Comparison of ENCODE assay signal across 22 cellular contexts in the genomic region with DNA sequence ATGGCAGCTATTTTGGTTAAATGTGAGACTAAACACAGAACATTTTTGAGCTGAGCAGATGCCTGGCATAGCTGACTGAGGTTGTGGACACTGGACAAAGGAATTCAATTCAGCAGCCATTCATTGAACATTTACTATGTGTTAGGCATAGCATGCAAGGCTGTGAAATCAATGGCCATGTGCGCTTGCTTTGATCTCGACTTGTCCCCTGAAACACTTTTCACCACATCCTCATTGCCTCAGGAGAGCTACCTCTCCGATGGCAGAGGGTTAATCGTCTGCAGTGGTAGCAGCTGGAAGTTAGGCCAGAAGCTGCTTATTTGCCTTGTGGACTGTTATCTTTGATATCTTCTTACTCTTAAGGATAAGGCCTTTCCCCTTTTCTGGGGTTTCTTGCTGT.
DNase-seq lines count a peak whose midpoint lies in the region; ATAC-seq and TF ChIP-seq lines count a peak whose summit lies in the region.
"Had no signal": no experiment of that assay in that cellular context is flagged by ENCODE, and none has a peak within 500 bp of the region (broad histone marks: within the 10 kb centered on the region; RNA-seq: fewer than 3 reads in every experiment).

No MANE protein-coding gene starts in this region.

- peaks cover 36% of the 10 kb centered on the region for H3K4me1 ChIP-seq in BLaER1
- H3K4me1 ChIP-seq: SJCRH30 had no signal

- TF ChIP-seq CTCF in WERI-Rb-1 (IDR thresholded peaks at IDR 0.05; ENCODE audit: low read depth, low read length) (no peak), GM20000 (IDR thresholded peaks at IDR 0.05; ENCODE audit: extremely low read depth, missing control alignments) (no peak)

- ATAC-seq in GM21825 (IDR thresholded peaks at IDR 0.05; ENCODE audit: unreplicated experiment), result no peak
- ATAC-seq in GM19023 (IDR thresholded peaks at IDR 0.05; ENCODE audit: unreplicated experiment), result no peak
- ATAC-seq: HCT116 had no signal

- peaks cover 96% of the 10 kb centered on the region for H4K20me1 ChIP-seq in BLaER1

- no peak overlapping the region for H3K4me3 ChIP-seq in BLaER1
- no peak overlapping the region for H3K4me3 ChIP-seq in WERI-Rb-1 (ENCODE audit: low read depth, low read length)
- H3K4me3 ChIP-seq: SJCRH30 had no signal

- H3K36me3 ChIP-seq in BLaER1, result peaks cover 24% of the 10 kb centered on the region
- H3K36me3 ChIP-seq in WERI-Rb-1, result no peaks in the 10 kb centered on the region
- H3K36me3 ChIP-seq: SJCRH30 had no signal

- no peak overlapping the region for H3K9ac ChIP-seq in BLaER1

- H3K27ac ChIP-seq in BLaER1, result no peak overlapping the region
- H3K27ac ChIP-seq in WERI-Rb-1, result no peak overlapping the region
- H3K27ac ChIP-seq: C4-2B, SJCRH30 had no signal

- H3K9me3 ChIP-seq in BLaER1 (no peaks in the 10 kb centered on the region), WERI-Rb-1 (ENCODE audit: severe bottlenecking) (no peaks in the 10 kb centered on the region)
- H3K9me3 ChIP-seq: SJCRH30 had no signal

- H3K27me3 ChIP-seq in BLaER1 (no peaks in the 10 kb centered on the region), WERI-Rb-1 (ENCODE audit: insufficient read depth, low read depth, severe bottlenecking) (no peaks in the 10 kb centered on the region)
- H3K27me3 ChIP-seq: SJCRH30 had no signal

- H3K4me2 ChIP-seq in BLaER1, result peak overlapping the region; percentile 41

- DNase-seq in ELF-1 (ENCODE audit: low read depth, low spot score) (peak; percentile 8), WERI-Rb-1 (peak; percentile 27), foreskin melanocyte (peak; percentile 24), ecto neural progenitor cell (ENCODE audit: low spot score) (no peak), GM20000 (ENCODE audit: low spot score) (no peak)
- DNase-seq: Calu3; CD8-positive, alpha-beta memory T cell; DMS153; GF-D8; GOT3; IMR-90; NCI-H1694; NCI-H2081; NCI-H2171; NCI-H748 treated with DMSO at 0.1 percent for 48 hours; OCI-M1; SJCRH30 had no signal

Comparison
In these comparisons a context has a peak if more than half of its experiments do, and no peak if none do; other contexts are left out.
1. DNase-seq: peak in ELF-1 (single experiment), WERI-Rb-1 (single experiment) and foreskin melanocyte (single experiment); none in ecto neural progenitor cell (single experiment) and GM20000 (single experiment).